ENCODE assay signal across 7 cellular contexts in genomic region chr4:163495900-163496299, GRCh38. TPM values are rescaled to one million over a fixed set of nuclear protein-coding genes. Genes with fewer than 3 reads are reported as not detected.
DNase-seq lines count a peak whose midpoint lies in the region; ATAC-seq, FAIRE-seq and TF ChIP-seq lines count a peak whose summit lies in the region.

No MANE protein-coding gene starts in this region.

- no peak overlapping the region for H2BK5ac ChIP-seq in H9 (ENCODE audit: insufficient read length, low read length)

- no peaks in the 10 kb centered on the region for H3K27me3 Mint-ChIP-seq in H9 (ENCODE audit: low read depth)

- no peak overlapping the region for H3K27ac ChIP-seq in H9 (ENCODE audit: insufficient read length, low read depth, low read length)
- H3K27ac ChIP-seq in ectodermal cell (ENCODE audit: insufficient read depth, low read depth, low read length, poor library complexity, severe bottlenecking) = no peak overlapping the region
- peak overlapping the region in 1 of 2 donors; percentile 4 for H3K27ac ChIP-seq in small intestine (ENCODE audit: low read depth in 1 of 2, low read length in 1 of 2)

- peak overlapping the region; percentile 95 to 98 for H3K4me3 Mint-ChIP-seq in H9

- TF ChIP-seq CTCF in H9 (conservative IDR thresholded peaks at IDR 0.05) = no peak

- peak overlapping the region; percentile 93 for H3K4me2 ChIP-seq in H9 (ENCODE audit: insufficient read depth, insufficient read length, low read length)

- H2BK120ac ChIP-seq in H9 (ENCODE audit: low read depth, low read length, poor library complexity, severe bottlenecking) = no peak overlapping the region

- H3K36me3 Mint-ChIP-seq in H9 (ENCODE audit: insufficient read depth in 1 of 3, low read depth in 3 of 3) = peaks cover 10 to 17% (median 14%) of the 10 kb centered on the region in 3 experiments; a peak in 6 of 7 replicates

- no peak overlapping the region for H3T11ph ChIP-seq in H9 (ENCODE audit: low read length)

- no peak overlapping the region for H4K5ac ChIP-seq in H9 (ENCODE audit: insufficient read length, low read depth, low read length)

- H4K91ac ChIP-seq in H9 (ENCODE audit: insufficient read length, low read depth, low read length) = no peak overlapping the region

- H3K9me3 Mint-ChIP-seq in H9 = no peaks in the 10 kb centered on the region; a peak in 1 of 5 replicates

- H2BK15ac ChIP-seq in H9 (ENCODE audit: low read depth, low read length) = no peak overlapping the region

- peak overlapping the region; percentile 78 for H3K9ac ChIP-seq in H9 (ENCODE audit: extremely low read depth, insufficient read length, low read length)

- H2AK5ac ChIP-seq in H9 (ENCODE audit: insufficient read length, low read length) = no peak overlapping the region

- H3K14ac ChIP-seq in H9 (ENCODE audit: insufficient read depth, low read length) = no peak overlapping the region; the same call in 1 of the 2 replicates

- no CpG with 5 or more reads among the region's 1 CpG for WGBS in H9 (ENCODE audit: extremely low coverage, insufficient read length, low lambda C conversion rate)
- 31 to 54% methylated on average over 1 of the region's 1 CpG for WGBS in ectodermal cell, 2 experiments
- WGBS in small intestine, 3 donors = 0 to 4% (median 2%) methylated on average over 1 of the region's 1 CpG

- H3K4ac ChIP-seq in H9 (ENCODE audit: low read depth, low read length) = no peak overlapping the region

- peaks cover 2% of the 10 kb centered on the region for H3K79me1 ChIP-seq in H9 (ENCODE audit: insufficient read depth, low read depth, low read length, poor library complexity, severe bottlenecking)

- no peak overlapping the region for H2AFZ ChIP-seq in H9 (ENCODE audit: low read length)

- H2BK20ac ChIP-seq in H9 (ENCODE audit: low read depth, low read length, poor library complexity, severe bottlenecking) = no peak overlapping the region

- peaks cover 34% of the 10 kb centered on the region for H3K79me2 ChIP-seq in H9 (ENCODE audit: insufficient read depth, low read length)

- H3K4me3 ChIP-seq in ectodermal cell (ENCODE audit: insufficient read depth, low read depth, low read length) (peak overlapping the region; percentile 91), small intestine (ENCODE audit: low read depth in 1 of 2, low read length in 2 of 2) (no peak overlapping the region)

- no peak overlapping the region for H4K8ac ChIP-seq in H9 (replicated peaks; ENCODE audit: insufficient read length, low read depth, low read length)

- H3K4me1 Mint-ChIP-seq in H9 = peaks cover 13 to 14% of the 10 kb centered on the region in 2 experiments

- H2BK12ac ChIP-seq in H9 (ENCODE audit: insufficient read length, low read depth, low read length) = no peak overlapping the region

- H3K23me2 ChIP-seq in H9 (ENCODE audit: insufficient read length, low read depth, low read length, poor library complexity, severe bottlenecking) = peaks cover 5% of the 10 kb centered on the region

- H3K27me3 ChIP-seq in H9 (ENCODE audit: insufficient read depth, low read length) (no peaks in the 10 kb centered on the region), ectodermal cell (ENCODE audit: control insufficient read depth, insufficient read depth, low read length, poor library complexity, severe bottlenecking) (no peaks in the 10 kb centered on the region), small intestine (ENCODE audit: control insufficient read depth in 2 of 2, insufficient read depth in 2 of 2, low read length in 2 of 2) (no peaks in the 10 kb centered on the region)

- no peaks in the 10 kb centered on the region for H3K36me3 ChIP-seq in ectodermal cell (ENCODE audit: control insufficient read depth, insufficient read depth, low read length)
- H3K36me3 ChIP-seq in small intestine (ENCODE audit: control insufficient read depth in 2 of 2, insufficient read depth in 2 of 2, low read length in 2 of 2) = no peaks in the 10 kb centered on the region

- no peak overlapping the region for H3K56ac ChIP-seq in H9 (ENCODE audit: insufficient read length, low read depth, low read length)

- H3K27ac Mint-ChIP-seq in H9 = peak overlapping the region; percentile 15 to 92 (median 82); a peak in 6 of 7 replicates

- no peak for FAIRE-seq in small intestine (lab: Jason Lieb, UNC)

- H3K4me1 ChIP-seq in H9 (ENCODE audit: insufficient read depth, low read length) = no peaks in the 10 kb centered on the region; the same call in 1 of the 2 replicates
- no peaks in the 10 kb centered on the region for H3K4me1 ChIP-seq in ectodermal cell (ENCODE audit: control insufficient read depth, insufficient read depth, low read length)
- no peaks in the 10 kb centered on the region for H3K4me1 ChIP-seq in small intestine (ENCODE audit: control insufficient read depth in 2 of 2, insufficient read depth in 1 of 2, low read depth in 1 of 2, low read length in 1 of 2)

- ATAC-seq in GM18499 (IDR thresholded peaks at IDR 0.05; ENCODE audit: insufficient read depth, unreplicated experiment) (peak; percentile 33), HG03025 (IDR thresholded peaks at IDR 0.05; ENCODE audit: low FRiP score, unreplicated experiment) (no peak), HG02852 (IDR thresholded peaks at IDR 0.05; ENCODE audit: unreplicated experiment) (no peak)

- DNase-seq in H9 (no peak), NOMO-1 treated with DMSO at 0.1 percent for 48 hours (lab: John Stamatoyannopoulos, UW; ENCODE audit: unreplicated experiment) (peak; percentile 38), small intestine (peak; percentile 8)

- no peaks in the 10 kb centered on the region for H4K20me1 ChIP-seq in H9 (ENCODE audit: control insufficient read depth, insufficient read depth, insufficient read length)

- H3K9me3 ChIP-seq in H9 (ENCODE audit: control insufficient read depth, low read depth, low read length) = no peaks in the 10 kb centered on the region
- no peaks in the 10 kb centered on the region for H3K9me3 ChIP-seq in ectodermal cell (ENCODE audit: control insufficient read depth, low read length)
- no peaks in the 10 kb centered on the region for H3K9me3 ChIP-seq in small intestine (ENCODE audit: control insufficient read depth, low read depth)

- H3K23ac ChIP-seq in H9 (ENCODE audit: insufficient read length, low read depth, low read length) = no peak overlapping the region

- H3K18ac ChIP-seq in H9 (ENCODE audit: insufficient read length, low read depth, low read length) = no peak overlapping the region

RNA-seq across cellular contexts. Expression of gene TMA16, which starts 1.4 kb away (rescaled TPM):
- 60.1 and 61.3 TPM in 2 replicates for total RNA-seq in H9 (2021)
- polyA plus RNA-seq in ectodermal cell (2013, experiment 1 of 4) = 58.8 TPM
- 55.3 TPM for polyA plus RNA-seq in ectodermal cell (2013, experiment 2 of 4)
- polyA plus RNA-seq in ectodermal cell (2013, experiment 3 of 4) = 47.2 TPM
- 49.1 TPM for polyA plus RNA-seq in ectodermal cell (2013, experiment 4 of 4)
- 10 to 100 TPM in 1 of 3 donors, 1 to 10 TPM in 2; 3.8 to 16.9 (median 4.6) TPM for polyA plus RNA-seq in small intestine

RNA-seq across cellular contexts. Expression of gene TKTL2, which starts 22.3 kb away (rescaled TPM):
- not detected in 2 replicates for total RNA-seq in H9 (2021)
- not detected for polyA plus RNA-seq in ectodermal cell (2013, experiment 1 of 4)
- not detected for polyA plus RNA-seq in ectodermal cell (2013, experiment 2 of 4)
- not detected for polyA plus RNA-seq in ectodermal cell (2013, experiment 3 of 4)
- polyA plus RNA-seq in ectodermal cell (2013, experiment 4 of 4) = not detected
- polyA plus RNA-seq in small intestine = not detected
